ENCODE assay signal across 6 cellular contexts in genomic region chr20:63538204-63539091, GRCh38. TPM values are rescaled to one million over a fixed set of nuclear protein-coding genes. Genes with fewer than 3 reads are reported as not detected.
DNase-seq lines count a peak whose midpoint lies in the region; ATAC-seq and TF ChIP-seq lines count a peak whose summit lies in the region.

No MANE protein-coding gene starts in this region.

- CTCF ChIA-PET in HEK293 (lab: Yijun Ruan, JAX) = interaction anchor here (0.5 to 2.5 kb wide), 21 partner anchors 8 to 582 kb away, joined by 3 to 9 read pairs (median 4); partner anchors contain the start of genes PRPF6 and SAMD10

- peak; percentile 55 for ATAC-seq in left ventricle myocardium superior
- no peak for ATAC-seq in GM19023 (IDR thresholded peaks at IDR 0.05; ENCODE audit: unreplicated experiment)

- POLR2A ChIA-PET in HEK293 (lab: Yijun Ruan, JAX) = interaction anchor here (0.6 to 3.2 kb wide), 8 partner anchors 17 to 583 kb away, joined by 3 to 12 read pairs (median 4); partner anchors contain the start of gene HELZ2

- H3K4me3 ChIP-seq in HEK293 (ENCODE audit: low read depth, low read length) = peak overlapping the region; percentile 23
- peak overlapping the region; percentile 33 for H3K4me3 ChIP-seq in SJCRH30

- TF ChIP-seq CTCF in HEK293 (tag by site-specific recombination; IDR thresholded peaks at IDR 0.05) = no peak

- DNase-seq in SJCRH30 = no peak
- DNase-seq in left ventricle myocardium superior = no peak
- DNase-seq in NCI-H1694 treated with DMSO at 0.1 percent for 48 hours (lab: John Stamatoyannopoulos, UW) = no peak
- no peak for DNase-seq in NOMO-1 treated with dmso at 0.1 percent for 144 hours (lab: John Stamatoyannopoulos, UW; ENCODE audit: unreplicated experiment)

- H3K9me3 ChIP-seq in HEK293 (ENCODE audit: control insufficient read depth, insufficient read depth, low read depth, low read length) = no peaks in the 10 kb centered on the region
- H3K9me3 ChIP-seq in SJCRH30 (replicated peaks) = no peaks in the 10 kb centered on the region

- H3K27me3 ChIP-seq in SJCRH30 = peaks cover 11% of the 10 kb centered on the region; the same call in 1 of the 2 replicates

- intact Hi-C loops in left ventricle myocardium superior (cut with micrococcal nuclease) = no loop called here

- H3K27ac ChIP-seq in HEK293 (ENCODE audit: extremely low read depth, low read depth, low read length) = no peak overlapping the region
- no peak overlapping the region for H3K27ac ChIP-seq in SJCRH30

- H3K36me3 ChIP-seq in HEK293 (ENCODE audit: control insufficient read depth in 2 of 2, insufficient read depth in 1 of 2, low read length in 2 of 2) = no peaks in the 10 kb centered on the region
- no peaks in the 10 kb centered on the region for H3K36me3 ChIP-seq in SJCRH30

- H3K4me1 ChIP-seq in HEK293 (ENCODE audit: control insufficient read depth, insufficient read depth, low read length) (no peaks in the 10 kb centered on the region), SJCRH30 (peaks cover 23% of the 10 kb centered on the region)

TF ChIP-seq in HEK293, 187 proteins besides CTCF, POLR2A, EP300 and RAD21:
- TF ChIP-seq HIC1 (tag by site-specific recombination; IDR thresholded peaks at IDR 0.05) (0 out of 2 replicates have a peak, but pooled peaks have one; percentile 39), ZNF549 (tag by site-specific recombination; IDR thresholded peaks at IDR 0.05) (no peak), ZNF600 (tag by site-specific recombination; IDR thresholded peaks at IDR 0.05) (peak; percentile 4; the same call in 1 of the 2 replicates), GLIS2 (tag by site-specific recombination; IDR thresholded peaks at IDR 0.05) (peak; percentile 6; the same call in 1 of the 2 replicates), ZBTB8A (tag by site-specific recombination; IDR thresholded peaks at IDR 0.05) (peak; percentile 4), PATZ1 (tag by site-specific recombination; IDR thresholded peaks at IDR 0.05) (0 out of 2 replicates have a peak, but pooled peaks have one; percentile 9), KLF7 (tag by site-specific recombination; IDR thresholded peaks at IDR 0.05; ENCODE audit: borderline replicate concordance) (peak; percentile 3; the same call in 1 of the 2 replicates), ZIC2 (tag by site-specific recombination; IDR thresholded peaks at IDR 0.05) (0 out of 2 replicates have a peak, but pooled peaks have one; percentile 42), ZNF366 (tag by site-specific recombination; conservative IDR thresholded peaks at IDR 0.05) (no peak), ZNF416 (tag by site-specific recombination; IDR thresholded peaks at IDR 0.05) (no peak)
- TF ChIP-seq, protein P1, sequence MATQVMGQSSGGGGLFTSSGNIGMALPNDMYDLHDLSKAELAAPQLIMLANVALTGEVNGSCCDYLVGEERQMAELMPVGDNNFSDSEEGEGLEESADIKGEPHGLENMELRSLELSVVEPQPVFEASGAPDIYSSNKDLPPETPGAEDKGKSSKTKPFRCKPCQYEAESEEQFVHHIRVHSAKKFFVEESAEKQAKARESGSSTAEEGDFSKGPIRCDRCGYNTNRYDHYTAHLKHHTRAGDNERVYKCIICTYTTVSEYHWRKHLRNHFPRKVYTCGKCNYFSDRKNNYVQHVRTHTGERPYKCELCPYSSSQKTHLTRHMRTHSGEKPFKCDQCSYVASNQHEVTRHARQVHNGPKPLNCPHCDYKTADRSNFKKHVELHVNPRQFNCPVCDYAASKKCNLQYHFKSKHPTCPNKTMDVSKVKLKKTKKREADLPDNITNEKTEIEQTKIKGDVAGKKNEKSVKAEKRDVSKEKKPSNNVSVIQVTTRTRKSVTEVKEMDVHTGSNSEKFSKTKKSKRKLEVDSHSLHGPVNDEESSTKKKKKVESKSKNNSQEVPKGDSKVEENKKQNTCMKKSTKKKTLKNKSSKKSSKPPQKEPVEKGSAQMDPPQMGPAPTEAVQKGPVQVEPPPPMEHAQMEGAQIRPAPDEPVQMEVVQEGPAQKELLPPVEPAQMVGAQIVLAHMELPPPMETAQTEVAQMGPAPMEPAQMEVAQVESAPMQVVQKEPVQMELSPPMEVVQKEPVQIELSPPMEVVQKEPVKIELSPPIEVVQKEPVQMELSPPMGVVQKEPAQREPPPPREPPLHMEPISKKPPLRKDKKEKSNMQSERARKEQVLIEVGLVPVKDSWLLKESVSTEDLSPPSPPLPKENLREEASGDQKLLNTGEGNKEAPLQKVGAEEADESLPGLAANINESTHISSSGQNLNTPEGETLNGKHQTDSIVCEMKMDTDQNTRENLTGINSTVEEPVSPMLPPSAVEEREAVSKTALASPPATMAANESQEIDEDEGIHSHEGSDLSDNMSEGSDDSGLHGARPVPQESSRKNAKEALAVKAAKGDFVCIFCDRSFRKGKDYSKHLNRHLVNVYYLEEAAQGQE (tag by site-specific recombination; IDR thresholded peaks at IDR 0.05) = 0 out of 2 replicates have a peak, but pooled peaks have one; percentile 4

RNA-seq across cellular contexts. Expression of gene PTK6, which starts 1.3 kb away (rescaled TPM):
- 1.4 TPM in 2 replicates for total RNA-seq in SJCRH30 (2014; rRNA removed; shearing (Covaris generic))
- not detected for total RNA-seq in left ventricle myocardium superior

RNA-seq across cellular contexts. Expression of gene SRMS, which starts 9.1 kb away (rescaled TPM):
- total RNA-seq in SJCRH30 (2014; rRNA removed; shearing (Covaris generic)) = not detected in 2 replicates
- total RNA-seq in left ventricle myocardium superior = not detected

RNA-seq across cellular contexts. Expression of gene FNDC11, which starts 15.5 kb away (rescaled TPM):
- total RNA-seq in SJCRH30 (2014; rRNA removed; shearing (Covaris generic)) = 0.02 and 0.20 TPM in 2 replicates
- 0.15 TPM for total RNA-seq in left ventricle myocardium superior

RNA-seq across cellular contexts. Expression of gene PPDPF, which starts 17.9 kb away (rescaled TPM):
- total RNA-seq in SJCRH30 (2014; rRNA removed; shearing (Covaris generic)) = 149 and 171 TPM in 2 replicates
- 307 TPM for total RNA-seq in left ventricle myocardium superior

RNA-seq across cellular contexts. Expression of gene HELZ2, which starts 35.6 kb away (rescaled TPM):
- total RNA-seq in SJCRH30 (2014; rRNA removed; shearing (Covaris generic)) = 4.6 and 5.7 TPM in 2 replicates
- total RNA-seq in left ventricle myocardium superior = 13.2 TPM
